In the genomic region with DNA sequence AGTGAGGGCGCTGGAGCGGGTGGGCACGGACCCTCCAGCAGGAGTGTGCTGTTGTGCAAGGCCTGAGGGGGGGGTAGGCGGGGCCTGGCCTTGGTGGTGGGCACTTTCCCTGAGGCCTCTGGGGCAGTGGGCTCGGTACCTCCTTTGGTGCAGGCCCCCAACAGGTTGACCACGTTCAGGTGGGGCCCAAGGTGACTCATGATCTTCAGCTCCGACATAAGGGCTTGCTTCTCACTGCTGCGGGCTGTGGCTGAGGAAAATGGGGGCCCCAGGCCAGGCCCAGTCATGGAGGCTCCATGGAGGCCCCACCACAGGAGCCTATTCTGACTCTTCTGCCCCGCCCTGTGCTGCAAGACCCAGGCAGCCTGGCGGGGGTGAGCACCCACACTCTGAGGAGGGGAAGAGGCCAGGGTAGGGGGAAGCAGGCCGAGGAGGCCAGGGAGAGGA, we compare ENCODE assay signal across 25 cellular contexts. TPM values are rescaled to one million over a fixed set of nuclear protein-coding genes. Genes with fewer than 3 reads are reported as not detected.
DNase-seq lines count a peak whose midpoint lies in the region; ATAC-seq, FAIRE-seq and TF ChIP-seq lines count a peak whose summit lies in the region.
"Had no signal": no experiment of that assay in that cellular context is flagged by ENCODE, and none has a peak within 500 bp of the region (broad histone marks: within the 10 kb centered on the region; RNA-seq: fewer than 3 reads in every experiment).

No MANE protein-coding gene starts in this region.

- no peak for TF ChIP-seq POLR2A in erythroblast (IDR thresholded peaks at IDR 0.05; ENCODE audit: low read length)

- no peaks in the 10 kb centered on the region for H3K9me3 ChIP-seq in BLaER1 treated with 17β-estradiol and CSF1 and Interleukin-3, amounts not matched to agents 10 nM and 100 nM (replicated peaks in 1 of 11)
- no peaks in the 10 kb centered on the region for H3K9me3 ChIP-seq in kidney (ENCODE audit: control insufficient read depth in 1 of 2, low read length in 2 of 2)
- no peaks in the 10 kb centered on the region for H3K9me3 ChIP-seq in smooth muscle cell (replicated peaks; ENCODE audit: low read depth)
- H3K9me3 ChIP-seq in endodermal cell (ENCODE audit: control insufficient read depth, low read length): no peaks in the 10 kb centered on the region
- H3K9me3 ChIP-seq: Caco-2 had no signal

- ATAC-seq in HG03571 (IDR thresholded peaks at IDR 0.05; ENCODE audit: unreplicated experiment): no peak
- ATAC-seq: Panc1 had no signal

- H3K4me3 Mint-ChIP-seq in endodermal cell: no peak overlapping the region
- H3K4me3 Mint-ChIP-seq: CD4-positive, alpha-beta T cell; H9 had no signal

- peaks cover 46% of the 10 kb centered on the region for H3F3A ChIP-seq in smooth muscle cell (ENCODE audit: low read depth)

- H3K4me1 Mint-ChIP-seq in endodermal cell: peaks cover 7% of the 10 kb centered on the region

- DNase-seq in CD1c-positive myeloid dendritic cell (ENCODE audit: extremely low spot score) (peak; percentile 61), kidney (peak; percentile 73), smooth muscle cell (lab: John Stamatoyannopoulos, UW; ENCODE audit: unreplicated experiment) (no peak), endodermal cell (no peak), erythroblast (lab: John Stamatoyannopoulos, UW) (no peak)
- DNase-seq: ACHN; Caco-2; CD4-positive, alpha-beta T cell; DMS153; GDM1; H9; IMR-90; Karpas-422; NCI-H1048; NCI-H1436; NCI-H1930; NCI-H345; NCI-H524 treated with DMSO at 0.1 percent for 48 hours had no signal

- H3K79me2 ChIP-seq in smooth muscle cell (ENCODE audit: low read depth): no peaks in the 10 kb centered on the region

- peaks cover 0 to 98% (median 94%) of the 10 kb centered on the region in 11 experiments; a peak in 18 of 22 replicates for H3K36me3 ChIP-seq in BLaER1 treated with 17β-estradiol and CSF1 and Interleukin-3, amounts not matched to agents 10 nM and 100 nM
- H3K36me3 ChIP-seq in kidney (ENCODE audit: control insufficient read depth in 1 of 2, insufficient read depth in 2 of 2, low read length in 2 of 2): peaks cover 2 to 7% of the 10 kb centered on the region in 2 donors
- no peaks in the 10 kb centered on the region for H3K36me3 ChIP-seq in smooth muscle cell (ENCODE audit: low read depth)
- H3K36me3 ChIP-seq in endodermal cell (ENCODE audit: control insufficient read depth, insufficient read depth, low read length): no peaks in the 10 kb centered on the region

- H2AFZ ChIP-seq in smooth muscle cell (ENCODE audit: low read depth): no peak overlapping the region

- H3K9ac ChIP-seq in BLaER1 treated with 17β-estradiol and CSF1 and Interleukin-3, amounts not matched to agents 10 nM and 100 nM: peak overlapping the region in 5 of 11 experiments; percentile 26 to 51 (median 38); a peak in 8 of 22 replicates
- H3K9ac ChIP-seq in kidney (ENCODE audit: low read length in 2 of 2): no peak overlapping the region
- no peak overlapping the region for H3K9ac ChIP-seq in smooth muscle cell (ENCODE audit: low read depth)
- H3K9ac ChIP-seq in endodermal cell (ENCODE audit: extremely low read depth, low read length, poor library complexity, severe bottlenecking): no peak overlapping the region

- FAIRE-seq in kidney (lab: Jason Lieb, UNC): no peak
- FAIRE-seq: GM19239, HTR-8/SVneo had no signal

- peaks cover 21% of the 10 kb centered on the region for H3K27me3 Mint-ChIP-seq in endodermal cell (ENCODE audit: insufficient read depth)
- H3K27me3 Mint-ChIP-seq: CD4-positive, alpha-beta T cell had no signal

- H3K27ac ChIP-seq in BLaER1 treated with 17β-estradiol and CSF1 and Interleukin-3, amounts not matched to agents 10 nM and 100 nM: peak overlapping the region in 8 of 11 experiments; percentile 21 to 76 (median 54); a peak in 12 of 22 replicates
- H3K27ac ChIP-seq in kidney (ENCODE audit: low read depth in 2 of 2, low read length in 2 of 2): no peak overlapping the region
- H3K27ac ChIP-seq in smooth muscle cell (ENCODE audit: low read depth): peak overlapping the region; percentile 42
- no peak overlapping the region for H3K27ac ChIP-seq in endodermal cell (ENCODE audit: low read depth, low read length)
- H3K27ac ChIP-seq: SK-N-MC had no signal

- WGBS in smooth muscle cell (ENCODE audit: low lambda C conversion rate): 84% methylated on average over 11 of the region's 11 CpGs
- 87 to 91% methylated on average over 7 to 11 of the region's 11 CpGs for WGBS in endodermal cell (ENCODE audit: insufficient coverage in 1 of 2, insufficient read length in 1 of 2), 2 experiments

- no peak overlapping the region for H3K27ac Mint-ChIP-seq in endodermal cell
- H3K27ac Mint-ChIP-seq: CD4-positive, alpha-beta T cell had no signal

- TF ChIP-seq CTCF in kidney (IDR thresholded peaks at IDR 0.05; ENCODE audit: borderline replicate concordance, extremely low read depth, insufficient read depth) (no peak), smooth muscle cell (IDR thresholded peaks at IDR 0.05; ENCODE audit: borderline replicate concordance, insufficient read depth, poor library complexity, severe bottlenecking) (no peak), endodermal cell (conservative IDR thresholded peaks at IDR 0.05) (no peak)

- H3K4me2 ChIP-seq in BLaER1 treated with 17β-estradiol and CSF1 and Interleukin-3, amounts not matched to agents 10 nM and 100 nM: peak overlapping the region in 3 of 11 experiments; percentile 60 to 85 (median 80); a peak in 6 of 22 replicates
- no peak overlapping the region for H3K4me2 ChIP-seq in smooth muscle cell

- H3K9me3 Mint-ChIP-seq in endodermal cell: no peaks in the 10 kb centered on the region
- H3K9me3 Mint-ChIP-seq: CD4-positive, alpha-beta T cell; H9 had no signal

- no peaks in the 10 kb centered on the region for H3K27me3 ChIP-seq in BLaER1 treated with 17β-estradiol and CSF1 and Interleukin-3, amounts not matched to agents 10 nM and 100 nM
- H3K27me3 ChIP-seq in smooth muscle cell (ENCODE audit: low read depth) (no peaks in the 10 kb centered on the region), endodermal cell (ENCODE audit: control insufficient read depth, insufficient read depth, low read length, poor library complexity, severe bottlenecking) (peaks cover 4% of the 10 kb centered on the region)

- H4K20me1 ChIP-seq in BLaER1 treated with 17β-estradiol and CSF1 and Interleukin-3, amounts not matched to agents 10 nM and 100 nM: no peaks in the 10 kb centered on the region
- H4K20me1 ChIP-seq in smooth muscle cell (ENCODE audit: low read depth): peaks cover 4% of the 10 kb centered on the region

- peaks cover 0 to 56% (median 25%) of the 10 kb centered on the region in 10 experiments; a peak in 16 of 20 replicates for H3K4me1 ChIP-seq in BLaER1 treated with 17β-estradiol and CSF1 and Interleukin-3, amounts not matched to agents 10 nM and 100 nM
- H3K4me1 ChIP-seq in kidney (ENCODE audit: control insufficient read depth in 1 of 2, insufficient read depth in 1 of 2, low read depth in 1 of 2, low read length in 2 of 2) (no peaks in the 10 kb centered on the region), smooth muscle cell (ENCODE audit: low read depth) (no peaks in the 10 kb centered on the region), endodermal cell (ENCODE audit: control insufficient read depth, insufficient read depth, low read length) (no peaks in the 10 kb centered on the region)

- intact Hi-C loops in kidney (cut with DNase I): no loop called here

- no peak overlapping the region for H3K4me3 ChIP-seq in BLaER1 treated with 17β-estradiol and CSF1 and Interleukin-3, amounts not matched to agents 10 nM and 100 nM
- H3K4me3 ChIP-seq in kidney (ENCODE audit: low read length in 2 of 2): no peak overlapping the region
- H3K4me3 ChIP-seq in smooth muscle cell: no peak overlapping the region
- H3K4me3 ChIP-seq in endodermal cell (ENCODE audit: low read length): no peak overlapping the region
- H3K4me3 ChIP-seq: SK-N-MC had no signal

- no peaks in the 10 kb centered on the region for H3K36me3 Mint-ChIP-seq in endodermal cell (ENCODE audit: low read depth)

RNA-seq across cellular contexts. Expression of a gene that starts 31.5 kb away (rescaled TPM):
- 104 TPM for total RNA-seq in kidney
- 50.4 TPM for polyA plus RNA-seq in kidney (ENCODE audit: insufficient read depth, low read depth, low replicate concordance)
- 362 and 370 TPM in 2 replicates for total RNA-seq in smooth muscle cell
- 390 and 522 TPM in 2 replicates for polyA plus RNA-seq in smooth muscle cell
- total RNA-seq in endodermal cell: 1 to 10 TPM; 4.1 to 6.5 TPM
- polyA plus RNA-seq in endodermal cell (2013, experiment 1 of 2): 18.6 TPM
- 22.1 TPM for polyA plus RNA-seq in endodermal cell (2013, experiment 2 of 2)
- total RNA-seq: CD4-positive, alpha-beta T cell had no signal

RNA-seq across cellular contexts. Expression of a gene that starts 37.8 kb away (rescaled TPM):
- 55.8 TPM for total RNA-seq in kidney
- polyA plus RNA-seq in kidney (ENCODE audit: insufficient read depth, low read depth, low replicate concordance): 7.5 TPM
- total RNA-seq in smooth muscle cell: 3.9 and 6.2 TPM in 2 replicates
- 2.2 and 12.9 TPM in 2 replicates for polyA plus RNA-seq in smooth muscle cell
- not detected for total RNA-seq in endodermal cell
- polyA plus RNA-seq in endodermal cell (2013, experiment 1 of 2): 0.39 TPM
- not detected for polyA plus RNA-seq in endodermal cell (2013, experiment 2 of 2)

RNA-seq across cellular contexts. Expression of a gene that starts 42.4 kb away (rescaled TPM):
- total RNA-seq in kidney: not detected
- 0.39 TPM for polyA plus RNA-seq in kidney (ENCODE audit: insufficient read depth, low read depth, low replicate concordance)
- 1.4 and 3.9 TPM in 2 replicates for total RNA-seq in smooth muscle cell
- 5.0 and 8.5 TPM in 2 replicates for polyA plus RNA-seq in smooth muscle cell
- total RNA-seq in endodermal cell: not detected
- polyA plus RNA-seq in endodermal cell (2013, experiment 1 of 2): 0.28 TPM
- polyA plus RNA-seq in endodermal cell (2013, experiment 2 of 2): 0.33 TPM
- total RNA-seq: CD4-positive, alpha-beta T cell; MCF 10A had no signal

Comparison
In these comparisons a context has a peak if more than half of its experiments do, and no peak if none do; other contexts are left out.
1. H3K27ac ChIP-seq: peak in BLaER1 treated with 17β-estradiol and CSF1 and Interleukin-3, amounts not matched to agents 10 nM and 100 nM (8 of 11) and smooth muscle cell (single experiment); none in kidney (0 of 2) and endodermal cell (single experiment).
2. DNase-seq: peak in CD1c-positive myeloid dendritic cell (single experiment) and kidney (single experiment); none in smooth muscle cell (single experiment), endodermal cell (single experiment) and erythroblast (0 of 2).
3. RNA of a gene that starts 31.5 kb away (total RNA-seq): 362 to 370 TPM in smooth muscle cell and 104 TPM in kidney (single experiment); 4.1 to 6.5 TPM in endodermal cell; every median in the first group is over 10 times any median in the second.